Comparison of ENCODE assay signal across 10 cellular contexts in the genomic region with DNA sequence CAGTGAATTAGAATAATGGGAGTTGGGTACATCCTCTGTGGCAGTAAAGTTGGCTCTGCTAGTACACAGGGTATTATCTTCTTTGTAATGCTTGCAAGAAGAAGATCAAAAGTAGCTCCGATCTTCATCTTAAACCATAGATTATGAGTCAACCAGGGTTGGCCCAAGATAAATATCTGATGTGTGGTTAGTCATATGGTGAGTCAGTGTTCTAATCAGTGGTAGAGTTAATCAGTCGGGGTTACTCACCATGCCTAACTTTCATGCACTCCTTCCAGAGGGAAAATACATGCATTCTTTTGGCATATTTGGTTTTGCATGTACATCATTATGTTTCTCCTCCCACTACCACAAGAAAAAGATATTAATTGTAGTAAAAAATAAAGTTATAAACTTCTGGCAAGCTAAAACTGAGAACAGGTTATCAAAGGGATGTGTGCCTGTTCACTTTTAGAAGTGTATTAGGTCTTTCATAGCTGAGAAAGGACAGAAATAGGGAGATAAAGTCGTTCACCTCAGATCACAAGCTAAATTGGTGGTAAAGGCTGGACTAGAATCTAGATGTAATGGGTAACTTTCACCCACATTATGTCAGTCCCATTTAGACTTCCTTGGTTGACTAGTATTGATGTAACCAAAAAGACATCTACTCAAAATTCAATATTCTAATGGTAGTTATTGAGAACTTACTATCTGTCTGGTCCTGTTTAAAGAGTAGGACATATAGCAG.
DNase-seq lines count a peak whose midpoint lies in the region; ATAC-seq and TF ChIP-seq lines count a peak whose summit lies in the region.
"Had no signal": no experiment of that assay in that cellular context is flagged by ENCODE, and none has a peak within 500 bp of the region (broad histone marks: within the 10 kb centered on the region; RNA-seq: fewer than 3 reads in every experiment).

No MANE protein-coding gene starts in this region.

- no peak for TF ChIP-seq CTCF in VCaP (conservative IDR thresholded peaks at IDR 0.05)
- TF ChIP-seq CTCF in lower lobe of right lung (IDR thresholded peaks at IDR 0.05) = no peak

- no peaks in the 10 kb centered on the region for H3K36me3 ChIP-seq in lower lobe of right lung
- H3K36me3 ChIP-seq: cardiac muscle cell had no signal

- H3K27me3 ChIP-seq in lower lobe of right lung (ENCODE audit: low read depth) = no peaks in the 10 kb centered on the region
- H3K27me3 ChIP-seq: cardiac muscle cell had no signal

- DNase-seq in AG08396 (ENCODE audit: low spot score) (peak; percentile 67), HT-29 (ENCODE audit: low spot score) (peak; percentile 91), lower lobe of right lung (no peak), NCI-H510A (lab: John Stamatoyannopoulos, UW) (no peak), SHP77 treated with DMSO at 0.1 percent for 48 hours (lab: John Stamatoyannopoulos, UW) (no peak), T-helper 9 cell (no peak)
- DNase-seq: H7 had no signal

- H3K27ac ChIP-seq in VCaP (peak overlapping the region; percentile 65), lower lobe of right lung (no peak overlapping the region)
- H3K27ac ChIP-seq: cardiac muscle cell had no signal

- intact Hi-C loops in lower lobe of right lung (cut with DNase I) = no loop called here

- peaks cover 10% of the 10 kb centered on the region for H3K4me1 ChIP-seq in lower lobe of right lung

- no peaks in the 10 kb centered on the region for H3K9me3 ChIP-seq in lower lobe of right lung

- H3K4me3 ChIP-seq in lower lobe of right lung = no peak overlapping the region
- H3K4me3 ChIP-seq: cardiac muscle cell had no signal

- ATAC-seq in lower lobe of right lung (peak; percentile 48 to 60), GM18511 (IDR thresholded peaks at IDR 0.05; ENCODE audit: unreplicated experiment) (no peak)

Comparison
In these comparisons a context has a peak if more than half of its experiments do, and no peak if none do; other contexts are left out.
1. DNase-seq: peak in AG08396 (single experiment) and HT-29 (single experiment); none in lower lobe of right lung (single experiment), NCI-H510A (single experiment), SHP77 treated with DMSO at 0.1 percent for 48 hours (single experiment) and T-helper 9 cell (single experiment).